36 cellular contexts compared by ENCODE assay signal in the genomic region with DNA sequence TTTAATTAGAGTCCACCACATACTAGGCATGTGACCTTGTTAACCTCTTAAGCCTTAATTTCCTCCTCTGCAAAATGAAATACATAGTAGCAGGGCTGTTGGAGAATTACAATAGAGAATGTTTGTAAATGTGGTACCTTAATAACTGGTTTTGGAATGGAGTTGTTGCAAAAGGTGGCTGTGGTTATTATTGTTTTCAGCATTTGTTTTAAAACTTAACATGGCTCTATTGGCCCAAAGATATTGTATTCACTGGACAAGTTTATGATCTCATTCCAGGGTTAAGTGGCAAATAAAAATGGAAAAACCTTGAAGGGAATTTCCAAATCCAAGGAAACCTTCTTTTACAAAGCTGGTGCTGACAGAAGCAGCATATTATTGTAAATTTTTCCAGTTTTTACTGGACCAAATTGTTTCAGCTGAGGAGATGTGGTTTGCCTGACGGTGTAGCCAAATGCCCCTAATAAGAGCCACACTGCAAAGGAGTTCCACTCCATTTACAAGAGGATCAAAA. TPM values are rescaled to one million over a fixed set of nuclear protein-coding genes. Genes with fewer than 3 reads are reported as not detected.
"Had no signal": no experiment of that assay in that cellular context is flagged by ENCODE, and none has a peak within 500 bp of the region (broad histone marks: within the 10 kb centered on the region; RNA-seq: fewer than 3 reads in every experiment).

No MANE protein-coding gene starts in this region.

- H3K4me1 Mint-ChIP-seq: activated CD4-positive, alpha-beta T cell treated with anti-CD3 and anti-CD28 coated beads for 36 hours; activated CD4-positive, alpha-beta T cell treated with anti-CD3 and anti-CD28 coated beads, Interleukin-2, amount 10 ng/mL, durations not matched to agents 7 days and 5 days; activated CD8-positive, alpha-beta memory T cell treated with anti-CD3 and anti-CD28 coated beads, Interleukin-2, amount 10 ng/mL, durations not matched to agents 7 days and 5 days; activated naive CD4-positive, alpha-beta T cell treated with anti-CD3 and anti-CD28 coated beads, Interleukin-2, amount 10 ng/mL, durations not matched to agents 7 days and 5 days; activated naive CD4-positive, alpha-beta T cell treated with anti-CD3 and anti-CD28 coated beads, Interleukin-2, amount 50 U/mL, for 24 hours; activated naive CD8-positive, alpha-beta T cell treated with anti-CD3 and anti-CD28 coated beads, Interleukin-2, amount 50 U/mL, for 24 hours; central memory CD8-positive, alpha-beta T cell; WTC11 had no signal

- H3K4me3 ChIP-seq: ascending aorta, cardiac muscle cell had no signal

- H3K27me3 ChIP-seq: ascending aorta, cardiac muscle cell had no signal

- H3K27ac ChIP-seq: cardiac muscle cell, WERI-Rb-1 had no signal

- H3K36me3 ChIP-seq: cardiac muscle cell, WERI-Rb-1 had no signal

- ATAC-seq: activated CD4-positive, alpha-beta T cell treated with anti-CD3 and anti-CD28 coated beads for 36 hours; activated CD4-positive, CD25-positive, alpha-beta regulatory T cell treated with anti-CD3 and anti-CD28 coated beads, Interleukin-2, amount 50 U/mL, for 24 hours; activated CD8-positive, alpha-beta memory T cell treated with anti-CD3 and anti-CD28 coated beads, Interleukin-2, amount 10 ng/mL, durations not matched to agents 7 days and 5 days; activated CD8-positive, alpha-beta T cell treated with anti-CD3 and anti-CD28 coated beads, Interleukin-2, amount 10 ng/mL, durations not matched to agents 7 days and 5 days; activated naive CD8-positive, alpha-beta T cell treated with anti-CD3 and anti-CD28 coated beads, Interleukin-2, amount 50 U/mL, for 24 hours; WTC11 had no signal

- DNase-seq: activated CD4-positive, alpha-beta memory T cell treated with anti-CD3 and anti-CD28 coated beads, Interleukin-2, amount 10 ng/mL, durations not matched to agents 7 days and 5 days; activated CD4-positive, alpha-beta T cell treated with anti-CD3 and anti-CD28 coated beads for 1 hour; activated CD4-positive, alpha-beta T cell treated with anti-CD3 and anti-CD28 coated beads for 36 hours; activated CD4-positive, alpha-beta T cell treated with anti-CD3 and anti-CD28 coated beads for 48 hours; activated CD4-positive, alpha-beta T cell treated with anti-CD3 and anti-CD28 coated beads, Interleukin-2, amount 10 ng/mL, durations not matched to agents 7 days and 5 days; activated CD4-positive, alpha-beta T cell treated with anti-CD3 and anti-CD28 coated beads, Interleukin-2, amount 50 U/mL, for 48 hours; activated CD4-positive, CD25-positive, alpha-beta regulatory T cell; activated CD8-positive, alpha-beta memory T cell treated with anti-CD3 and anti-CD28 coated beads for 24 hours; activated CD8-positive, alpha-beta memory T cell treated with anti-CD3 and anti-CD28 coated beads, Interleukin-2, amount 10 ng/mL, durations not matched to agents 7 days and 5 days; activated CD8-positive, alpha-beta memory T cell treated with anti-CD3 and anti-CD28 coated beads, Interleukin-2, amount 50 U/mL, for 48 hours; activated CD8-positive, alpha-beta T cell treated with anti-CD3 and anti-CD28 coated beads, Interleukin-2, amount 10 ng/mL, durations not matched to agents 7 days and 5 days; activated effector memory CD4-positive, alpha-beta T cell treated with Interleukin-2 at 50 U/mL for 16 hours; activated gamma-delta T cell; activated naive CD4-positive, alpha-beta T cell treated with anti-CD3 and anti-CD28 coated beads, Interleukin-2, amount 10 ng/mL, durations not matched to agents 7 days and 5 days; activated naive CD4-positive, alpha-beta T cell treated with Interleukin-2 at 50 U/mL for 16 hours; activated naive CD8-positive, alpha-beta T cell treated with anti-CD3 and anti-CD28 coated beads, Interleukin-2, amount 10 ng/mL, durations not matched to agents 7 days and 5 days; activated naive CD8-positive, alpha-beta T cell treated with anti-CD3 and anti-CD28 coated beads, Interleukin-2, amount 50 U/mL, for 24 hours; activated T-cell treated with anti-CD3 and anti-CD28 coated beads, Interleukin-2, amount 50 U/mL, for 24 hours; activated T-cell treated with anti-CD3 and anti-CD28 coated beads, Interleukin-2, amount 50 U/mL, for 48 hours; amygdala; anterior cingulate cortex; caudate nucleus; T-helper 2 cell; T-helper 9 cell; WERI-Rb-1 had no signal

- H3K4me3 Mint-ChIP-seq: activated CD4-positive, alpha-beta memory T cell treated with anti-CD3 and anti-CD28 coated beads, Interleukin-2, amount 10 ng/mL, durations not matched to agents 7 days and 5 days; activated CD4-positive, alpha-beta T cell treated with anti-CD3 and anti-CD28 coated beads for 36 hours; activated CD4-positive, alpha-beta T cell treated with anti-CD3 and anti-CD28 coated beads, Interleukin-2, amount 10 ng/mL, durations not matched to agents 7 days and 5 days; activated CD8-positive, alpha-beta memory T cell treated with anti-CD3 and anti-CD28 coated beads, Interleukin-2, amount 10 ng/mL, durations not matched to agents 7 days and 5 days; activated CD8-positive, alpha-beta T cell treated with anti-CD3 and anti-CD28 coated beads, Interleukin-2, amount 10 ng/mL, durations not matched to agents 7 days and 5 days; activated naive CD4-positive, alpha-beta T cell treated with anti-CD3 and anti-CD28 coated beads, Interleukin-2, amount 10 ng/mL, durations not matched to agents 7 days and 5 days; activated naive CD4-positive, alpha-beta T cell treated with anti-CD3 and anti-CD28 coated beads, Interleukin-2, amount 50 U/mL, for 24 hours; activated naive CD8-positive, alpha-beta T cell; activated naive CD8-positive, alpha-beta T cell treated with anti-CD3 and anti-CD28 coated beads, Interleukin-2, amount 10 ng/mL, durations not matched to agents 7 days and 5 days; activated naive CD8-positive, alpha-beta T cell treated with anti-CD3 and anti-CD28 coated beads, Interleukin-2, amount 50 U/mL, for 24 hours; activated T-cell treated with anti-CD3 and anti-CD28 coated beads, Interleukin-2, amount 50 U/mL, for 24 hours; brain; central memory CD8-positive, alpha-beta T cell; T-helper 1 cell treated with Interleukin-12 subunit alpha and Interleukin-12 subunit beta and Interleukin-4 antibody, amounts not matched to agents 30 μg/mL and 1 μg/mL, for 36 hours; T-helper 2 cell treated with Interferon-gamma antibody and Interleukin-4, amounts not matched to agents 5 μg/mL and 100 μg/mL, for 36 hours; WTC11 had no signal

- H3K9me3 ChIP-seq: ascending aorta had no signal

- H3K27ac Mint-ChIP-seq: activated CD4-positive, alpha-beta memory T cell treated with anti-CD3 and anti-CD28 coated beads, Interleukin-2, amount 10 ng/mL, durations not matched to agents 7 days and 5 days; activated CD4-positive, alpha-beta T cell treated with anti-CD3 and anti-CD28 coated beads for 36 hours; activated CD4-positive, alpha-beta T cell treated with anti-CD3 and anti-CD28 coated beads, Interleukin-2, amount 10 ng/mL, durations not matched to agents 7 days and 5 days; activated CD8-positive, alpha-beta memory T cell treated with anti-CD3 and anti-CD28 coated beads, Interleukin-2, amount 10 ng/mL, durations not matched to agents 7 days and 5 days; activated CD8-positive, alpha-beta T cell treated with anti-CD3 and anti-CD28 coated beads, Interleukin-2, amount 10 ng/mL, durations not matched to agents 7 days and 5 days; activated naive CD4-positive, alpha-beta T cell treated with anti-CD3 and anti-CD28 coated beads, Interleukin-2, amount 10 ng/mL, durations not matched to agents 7 days and 5 days; activated naive CD8-positive, alpha-beta T cell; activated naive CD8-positive, alpha-beta T cell treated with anti-CD3 and anti-CD28 coated beads, Interleukin-2, amount 10 ng/mL, durations not matched to agents 7 days and 5 days; activated naive CD8-positive, alpha-beta T cell treated with anti-CD3 and anti-CD28 coated beads, Interleukin-2, amount 50 U/mL, for 24 hours; activated T-cell treated with anti-CD3 and anti-CD28 coated beads, Interleukin-2, amount 50 U/mL, for 24 hours; activated T-helper 2 cell treated with anti-CD3 and anti-CD28 coated beads, Interferon-gamma antibody, Interleukin-2, Interleukin-4, amounts not matched to agents 10 μg/mL and 5 μg/mL and 100 μg/mL, durations not matched to agents 14 hours and 24 hours and 36 hours; brain; T-helper 1 cell treated with Interleukin-12 subunit alpha and Interleukin-12 subunit beta and Interleukin-4 antibody, amounts not matched to agents 30 μg/mL and 1 μg/mL, for 36 hours; T-helper 2 cell treated with Interferon-gamma antibody and Interleukin-4, amounts not matched to agents 5 μg/mL and 100 μg/mL, for 36 hours; WTC11 had no signal

- H3K36me3 Mint-ChIP-seq: activated CD8-positive, alpha-beta memory T cell treated with anti-CD3 and anti-CD28 coated beads, Interleukin-2, amount 10 ng/mL, durations not matched to agents 7 days and 5 days; activated naive CD4-positive, alpha-beta T cell treated with anti-CD3 and anti-CD28 coated beads, Interleukin-2, amount 10 ng/mL, durations not matched to agents 7 days and 5 days; activated naive CD4-positive, alpha-beta T cell treated with anti-CD3 and anti-CD28 coated beads, Interleukin-2, amount 50 U/mL, for 24 hours; activated naive CD8-positive, alpha-beta T cell; activated naive CD8-positive, alpha-beta T cell treated with anti-CD3 and anti-CD28 coated beads, Interleukin-2, amount 10 ng/mL, durations not matched to agents 7 days and 5 days; brain; WTC11 had no signal

- H3K9me3 Mint-ChIP-seq: activated CD4-positive, alpha-beta memory T cell treated with anti-CD3 and anti-CD28 coated beads, Interleukin-2, amount 10 ng/mL, durations not matched to agents 7 days and 5 days; activated CD4-positive, alpha-beta T cell treated with anti-CD3 and anti-CD28 coated beads, Interleukin-2, amount 10 ng/mL, durations not matched to agents 7 days and 5 days; activated naive CD4-positive, alpha-beta T cell treated with anti-CD3 and anti-CD28 coated beads, Interleukin-2, amount 10 ng/mL, durations not matched to agents 7 days and 5 days; activated naive CD4-positive, alpha-beta T cell treated with anti-CD3 and anti-CD28 coated beads, Interleukin-2, amount 50 U/mL, for 24 hours; activated naive CD8-positive, alpha-beta T cell treated with anti-CD3 and anti-CD28 coated beads, Interleukin-2, amount 10 ng/mL, durations not matched to agents 7 days and 5 days; activated naive CD8-positive, alpha-beta T cell treated with anti-CD3 and anti-CD28 coated beads, Interleukin-2, amount 50 U/mL, for 24 hours; activated T-cell treated with anti-CD3 and anti-CD28 coated beads, Interleukin-2, amount 50 U/mL, for 24 hours; activated T-helper 2 cell treated with anti-CD3 and anti-CD28 coated beads, Interferon-gamma antibody, Interleukin-2, Interleukin-4, amounts not matched to agents 10 μg/mL and 5 μg/mL and 100 μg/mL, durations not matched to agents 14 hours and 24 hours and 36 hours; brain; central memory CD8-positive, alpha-beta T cell; T-helper 1 cell treated with Interleukin-12 subunit alpha and Interleukin-12 subunit beta and Interleukin-4 antibody, amounts not matched to agents 30 μg/mL and 1 μg/mL, for 36 hours; T-helper 2 cell treated with Interferon-gamma antibody and Interleukin-4, amounts not matched to agents 5 μg/mL and 100 μg/mL, for 36 hours; WTC11 had no signal

RNA-seq across cellular contexts. Expression of a gene that starts 45.0 kb away (rescaled TPM):
- total RNA-seq: activated CD4-positive, alpha-beta memory T cell treated with anti-CD3 and anti-CD28 coated beads, Interleukin-2, amount 10 ng/mL, durations not matched to agents 7 days and 5 days; activated CD4-positive, alpha-beta T cell treated with anti-CD3 and anti-CD28 coated beads for 36 hours; activated CD4-positive, alpha-beta T cell treated with anti-CD3 and anti-CD28 coated beads, Interleukin-2, amount 10 ng/mL, durations not matched to agents 7 days and 5 days; activated CD8-positive, alpha-beta T cell treated with anti-CD3 and anti-CD28 coated beads, Interleukin-2, amount 10 ng/mL, durations not matched to agents 7 days and 5 days; activated naive CD8-positive, alpha-beta T cell treated with anti-CD3 and anti-CD28 coated beads, Interleukin-2, amount 10 ng/mL, durations not matched to agents 7 days and 5 days; activated T-helper 2 cell treated with anti-CD3 and anti-CD28 coated beads, Interferon-gamma antibody, Interleukin-2, Interleukin-4, amounts not matched to agents 10 μg/mL and 5 μg/mL and 100 μg/mL, durations not matched to agents 14 hours and 24 hours and 36 hours had no signal
